ENCODE assay signal across 35 cellular contexts in genomic region chr5:90066920-90067319, GRCh38.
"Had no signal": no experiment of that assay in that cellular context is flagged by ENCODE, and none has a peak within 500 bp of the region (broad histone marks: within the 10 kb centered on the region; RNA-seq: fewer than 3 reads in every experiment).

No MANE protein-coding gene starts in this region.

- H3K27ac ChIP-seq: KMS-11 had no signal

- H3K9me3 ChIP-seq: MG63 had no signal

- H3K4me3 ChIP-seq: MG63 had no signal

- H3K36me3 ChIP-seq: MG63 had no signal

- DNase-seq: Karpas-422, Kasumi-1, MG63, MM.1S, MV-4-11, NCI-H1048, NCI-H1092, NCI-H1092 treated with DMSO at 0.1 percent for 48 hours, NCI-H1105, NCI-H1105 treated with DMSO at 0.1 percent for 48 hours, NCI-H1417, NCI-H1417 treated with DMSO at 0.1 percent for 48 hours, NCI-H1436, NCI-H1436 treated with DMSO at 0.1 percent for 48 hours, NCI-H146, NCI-H1694, NCI-H1694 treated with DMSO at 0.1 percent for 48 hours, NCI-H187, NCI-H187 treated with DMSO at 0.1 percent for 48 hours, NCI-H1930, NCI-H2029, NCI-H2029 treated with DMSO at 0.1 percent for 48 hours, NCI-H2081, NCI-H2081 treated with DMSO at 0.1 percent for 48 hours, NCI-H2107, NCI-H2171, NCI-H2171 treated with DMSO at 0.1 percent for 48 hours, NCI-H2227 treated with DMSO at 0.1 percent for 48 hours, NCI-H226, NCI-H345, NCI-H446, NCI-H446 treated with DMSO at 0.1 percent for 48 hours, NCI-H510A, NCI-H510A treated with DMSO at 0.1 percent for 48 hours had no signal

- H3K9ac ChIP-seq: KMS-11 had no signal

- H3K4me2 ChIP-seq: KMS-11 had no signal

- H3K27me3 ChIP-seq: MG63 had no signal
